Comparison of ENCODE assay signal across 1 cellular context in the genomic region with DNA sequence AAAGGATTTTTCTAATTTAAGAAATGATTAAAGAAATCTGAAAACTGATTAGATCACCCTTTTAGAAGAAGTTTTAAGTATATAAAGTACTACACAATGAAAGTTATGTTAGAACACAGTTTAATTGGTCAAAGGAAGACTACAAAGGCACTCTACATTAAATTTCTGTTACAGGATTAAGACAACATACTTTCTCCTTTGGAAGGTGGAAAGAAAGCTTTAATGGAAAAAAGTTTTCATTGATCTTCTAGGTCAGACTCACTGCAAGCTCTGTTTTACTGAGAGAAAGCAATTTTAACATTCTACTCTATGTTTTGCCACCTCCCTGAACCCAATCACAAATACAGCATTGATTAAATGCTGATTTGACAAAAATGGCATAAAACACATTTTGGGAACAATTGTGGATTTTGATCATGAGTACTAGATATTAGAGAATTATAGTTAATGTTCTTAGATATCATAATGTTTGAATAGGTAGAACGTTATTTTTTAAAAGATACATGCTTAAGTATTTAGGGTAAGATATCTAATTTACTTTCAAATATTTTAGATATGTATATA.
TF ChIP-seq lines count a peak whose summit lies in the region.

No MANE protein-coding gene starts in this region.

TF ChIP-seq in K562, 482 proteins besides CTCF, POLR2A, EP300 and RAD21:
- TF ChIP-seq MAFK (IDR thresholded peaks at IDR 0.05; ENCODE audit: low read length) (peak; percentile 98), ZNF316 (IDR thresholded peaks at IDR 0.05) (peak; percentile 97), JUN (IDR thresholded peaks at IDR 0.05; ENCODE audit: borderline replicate concordance, low read depth, low read length) (no peak), JUN (CRISPR knock-in tag; IDR thresholded peaks at IDR 0.05; ENCODE audit: borderline replicate concordance) (no peak), C11orf30 (IDR thresholded peaks at IDR 0.05; ENCODE audit: low read depth) (peak; percentile 93), MAFF (IDR thresholded peaks at IDR 0.05; ENCODE audit: low read length) (peak; percentile 98), MAFG (tag; conservative IDR thresholded peaks at IDR 0.05) (peak; percentile 92), SAP30 (IDR thresholded peaks at IDR 0.05; ENCODE audit: borderline replicate concordance, insufficient read depth, low read depth, low read length, poor library complexity, severe bottlenecking) (no peak), ZNF696 (CRISPR knock-in tag; conservative IDR thresholded peaks at IDR 0.05) (no peak), DACH1 (IDR thresholded peaks at IDR 0.05; ENCODE audit: partially characterized antibody) (no peak), NFE2L1 (tag; IDR thresholded peaks at IDR 0.05; ENCODE audit: borderline replicate concordance, low read depth) (no peak)
- TF ChIP-seq, protein P1, sequence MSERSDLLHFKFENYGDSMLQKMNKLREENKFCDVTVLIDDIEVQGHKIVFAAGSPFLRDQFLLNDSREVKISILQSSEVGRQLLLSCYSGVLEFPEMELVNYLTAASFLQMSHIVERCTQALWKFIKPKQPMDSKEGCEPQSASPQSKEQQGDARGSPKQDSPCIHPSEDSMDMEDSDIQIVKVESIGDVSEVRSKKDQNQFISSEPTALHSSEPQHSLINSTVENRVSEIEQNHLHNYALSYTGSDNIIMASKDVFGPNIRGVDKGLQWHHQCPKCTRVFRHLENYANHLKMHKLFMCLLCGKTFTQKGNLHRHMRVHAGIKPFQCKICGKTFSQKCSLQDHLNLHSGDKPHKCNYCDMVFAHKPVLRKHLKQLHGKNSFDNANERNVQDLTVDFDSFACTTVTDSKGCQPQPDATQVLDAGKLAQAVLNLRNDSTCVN (CRISPR knock-in tag; IDR thresholded peaks at IDR 0.05) = no peak
